Comparison of ENCODE assay signal across 13 cellular contexts in genomic region chr1:245538671-245539070, GRCh38.
DNase-seq lines count a peak whose midpoint lies in the region.
"Had no signal": no experiment of that assay in that cellular context is flagged by ENCODE, and none has a peak within 500 bp of the region (broad histone marks: within the 10 kb centered on the region; RNA-seq: fewer than 3 reads in every experiment).

No MANE protein-coding gene starts in this region.

- H3K18ac ChIP-seq in mesenchymal stem cell (ENCODE audit: low read depth in 1 of 2, low read length in 2 of 2), result no peak overlapping the region

- H3K9ac ChIP-seq in mesenchymal stem cell (ENCODE audit: low read length), result no peak overlapping the region

- DNase-seq in Caki2 (ENCODE audit: low read depth) (peak; percentile 3), M059J (ENCODE audit: low read depth) (peak; percentile 5), astrocyte of the hippocampus (ENCODE audit: low read depth, low spot score) (peak; percentile 36), mesenchymal stem cell (no peak), NCI-H2171 (lab: John Stamatoyannopoulos, UW) (no peak), NCI-H526 (lab: John Stamatoyannopoulos, UW) (no peak), NCI-H1105 (lab: John Stamatoyannopoulos, UW) (no peak)
- DNase-seq: Calu3, Karpas-422, NCI-H1417 treated with DMSO at 0.1 percent for 48 hours, NCI-H2029, NCI-H526 treated with DMSO at 0.1 percent for 48 hours had no signal

- H2AFZ ChIP-seq in mesenchymal stem cell (ENCODE audit: low read depth, low read length), result no peak overlapping the region

- peak overlapping the region in 1 of 2 experiments; percentile 38 for H2BK12ac ChIP-seq in mesenchymal stem cell (ENCODE audit: low read length in 2 of 2)

- 93% methylated on average over 2 of the region's 3 CpGs for WGBS in mesenchymal stem cell

- H4K8ac ChIP-seq in mesenchymal stem cell (ENCODE audit: low read length), result no peak overlapping the region

- H2BK5ac ChIP-seq in mesenchymal stem cell (ENCODE audit: low read depth, low read length, poor library complexity, severe bottlenecking), result no peak overlapping the region

- H3K4me2 ChIP-seq in mesenchymal stem cell (ENCODE audit: low read length, poor library complexity, severe bottlenecking), result no peak overlapping the region

- no peaks in the 10 kb centered on the region for H3K4me1 ChIP-seq in mesenchymal stem cell (ENCODE audit: control insufficient read depth, insufficient read depth, low read depth, low read length)
- H3K4me1 ChIP-seq: HAP-1 had no signal

- in situ Hi-C loops in Caki2 (cut with HindIII; ENCODE audit: low pct_unique_long_range_greater_than_20kb, low sequenced_read_pairs), result no loop called here

- no peaks in the 10 kb centered on the region for H3K9me3 ChIP-seq in mesenchymal stem cell (ENCODE audit: control insufficient read depth, low read length)
- H3K9me3 ChIP-seq: HAP-1 had no signal

- H3K4me3 ChIP-seq in mesenchymal stem cell (ENCODE audit: insufficient read depth in 1 of 2, low read depth in 1 of 2, low read length in 2 of 2), result no peak overlapping the region
- H3K4me3 ChIP-seq: HAP-1 had no signal

- no peak overlapping the region for H3K23ac ChIP-seq in mesenchymal stem cell (ENCODE audit: low read length in 2 of 2)

- peaks cover 0 to 14% of the 10 kb centered on the region in 2 experiments for H3K27me3 ChIP-seq in mesenchymal stem cell (ENCODE audit: control insufficient read depth in 1 of 2, insufficient read depth in 1 of 2, low read length in 2 of 2)

- H2AK5ac ChIP-seq in mesenchymal stem cell (ENCODE audit: low read length, severe bottlenecking), result no peak overlapping the region

- H3K79me1 ChIP-seq in mesenchymal stem cell (replicated peaks; ENCODE audit: low read length, poor library complexity, severe bottlenecking), result no peaks in the 10 kb centered on the region

- no peak overlapping the region for H4K91ac ChIP-seq in mesenchymal stem cell (ENCODE audit: low read length)

- no peak overlapping the region for H2BK15ac ChIP-seq in mesenchymal stem cell (ENCODE audit: low read depth, poor library complexity, severe bottlenecking)

- H3K36me3 ChIP-seq in mesenchymal stem cell (ENCODE audit: control insufficient read depth in 1 of 2, insufficient read depth in 2 of 2, low read depth in 1 of 2, low read length in 2 of 2), result no peaks in the 10 kb centered on the region
- H3K36me3 ChIP-seq: HAP-1 had no signal

- no peak overlapping the region for H3K27ac ChIP-seq in mesenchymal stem cell (ENCODE audit: low read length, poor library complexity, severe bottlenecking)

- H3K14ac ChIP-seq in mesenchymal stem cell (ENCODE audit: low read length in 2 of 2), result no peak overlapping the region

- peak overlapping the region; percentile 5 to 61 for H3K4ac ChIP-seq in mesenchymal stem cell (ENCODE audit: low read depth in 1 of 2, low read length in 2 of 2)

- no peak overlapping the region for H2BK120ac ChIP-seq in mesenchymal stem cell (ENCODE audit: low read depth, low read length)

Comparison
In these comparisons a context has a peak if more than half of its experiments do, and no peak if none do; other contexts are left out.
1. DNase-seq: peak in Caki2 (single experiment), M059J (single experiment) and astrocyte of the hippocampus (single experiment); none in mesenchymal stem cell (single experiment), NCI-H2171 (single experiment), NCI-H526 (0 of 2) and NCI-H1105 (single experiment).